ENCODE assay signal across 9 cellular contexts in genomic region chr9:131645078-131645776, GRCh38.
A peak's percentile ranks its signal among the peaks of the same experiment; 100 is the strongest.
DNase-seq lines count a peak whose midpoint lies in the region; ATAC-seq and TF ChIP-seq lines count a peak whose summit lies in the region.
"Had no signal": no experiment of that assay in that cellular context is flagged by ENCODE, and none has a peak within 500 bp of the region (broad histone marks: within the 10 kb centered on the region; RNA-seq: fewer than 3 reads in every experiment).

No MANE protein-coding gene starts in this region.

- WGBS in transverse colon (ENCODE audit: low coverage in 1 of 2), 2 donors: 62 to 74% methylated on average over 4 to 13 of the region's 13 CpGs
- WGBS in body of pancreas, 2 donors: 86 to 87% methylated on average over 12 to 13 of the region's 13 CpGs
- 77 to 83% (median 82%) methylated on average over 11 to 13 of the region's 13 CpGs for WGBS in spleen, 5 donors

- H3K27me3 ChIP-seq in effector memory CD4-positive, alpha-beta T cell (replicated peaks; ENCODE audit: control insufficient read depth, insufficient read depth, low read length, poor library complexity, severe bottlenecking): no peaks in the 10 kb centered on the region
- H3K27me3 ChIP-seq in transverse colon: no peaks in the 10 kb centered on the region
- no peaks in the 10 kb centered on the region for H3K27me3 ChIP-seq in neural progenitor cell
- no peaks in the 10 kb centered on the region for H3K27me3 ChIP-seq in body of pancreas
- no peaks in the 10 kb centered on the region for H3K27me3 ChIP-seq in spleen (replicated peaks in 1 of 7)

- in situ Hi-C loops in transverse colon (cut with MboI; ENCODE audit: low pct_ligation_motif_present in 1 of 4, low pct_unique_long_range_greater_than_20kb in 1 of 4, low sequenced_read_pairs in 3 of 4): no loop called here

- H3K9ac ChIP-seq in neural progenitor cell: no peak overlapping the region

- intact Hi-C loops in transverse colon (cut with DNase I; ENCODE audit: low total_unique reads) (loop anchor here (5.0 kb wide), 1 partner anchor 92 kb away; no protein-coding TSS in a partner anchor), body of pancreas (cut with DNase I) (no loop called here), spleen (cut with DNase I; ENCODE audit: low total_unique reads) (no loop called here)

- TF ChIP-seq POLR2A in transverse colon (IDR thresholded peaks at IDR 0.05): no peak
- no peak for TF ChIP-seq POLR2A in body of pancreas (IDR thresholded peaks at IDR 0.05)
- no peak for TF ChIP-seq POLR2A in spleen (IDR thresholded peaks at IDR 0.05)

- H3K4me3 Mint-ChIP-seq in neural progenitor cell: no peak overlapping the region

- H3K79me2 ChIP-seq in neural progenitor cell (ENCODE audit: low read depth): no peaks in the 10 kb centered on the region

- no peaks in the 10 kb centered on the region for H3K9me3 ChIP-seq in effector memory CD4-positive, alpha-beta T cell (ENCODE audit: control insufficient read depth, low read length)
- H3K9me3 ChIP-seq in transverse colon: no peaks in the 10 kb centered on the region
- H3K9me3 ChIP-seq in neural progenitor cell (ENCODE audit: low read depth): no peaks in the 10 kb centered on the region
- no peaks in the 10 kb centered on the region for H3K9me3 ChIP-seq in body of pancreas
- no peaks in the 10 kb centered on the region for H3K9me3 ChIP-seq in spleen

- H3F3A ChIP-seq in neural progenitor cell (ENCODE audit: low read depth): peaks cover 16% of the 10 kb centered on the region

- peaks cover 7% of the 10 kb centered on the region for H3K36me3 Mint-ChIP-seq in neural progenitor cell

- peaks cover 13% of the 10 kb centered on the region for H3K4me1 Mint-ChIP-seq in neural progenitor cell

- H2AFZ ChIP-seq in neural progenitor cell (replicated peaks): no peak overlapping the region

- H3K27ac ChIP-seq in effector memory CD4-positive, alpha-beta T cell (ENCODE audit: insufficient read depth, low read length, poor library complexity, severe bottlenecking): peak overlapping the region; percentile 13
- H3K27ac ChIP-seq in transverse colon (peak overlapping the region in 3 of 4 donors; percentile 19 to 42 (median 42)), neural progenitor cell (no peak overlapping the region), body of pancreas (no peak overlapping the region), spleen (peak overlapping the region in 4 of 8 donors; percentile 26 to 52 (median 30))

- peaks cover 39% of the 10 kb centered on the region for H3K36me3 ChIP-seq in effector memory CD4-positive, alpha-beta T cell (ENCODE audit: control insufficient read depth, insufficient read depth, low read length)
- no peaks in the 10 kb centered on the region for H3K36me3 ChIP-seq in transverse colon
- no peaks in the 10 kb centered on the region for H3K36me3 ChIP-seq in neural progenitor cell
- H3K36me3 ChIP-seq in body of pancreas (replicated peaks in 1 of 2; ENCODE audit: insufficient read depth in 1 of 2, low read depth in 2 of 2): peaks cover 0 to 2% of the 10 kb centered on the region in 2 donors
- H3K36me3 ChIP-seq in spleen: peaks cover 0 to 95% (median 40%) of the 10 kb centered on the region in 6 donors

- H3K27me3 Mint-ChIP-seq in neural progenitor cell (ENCODE audit: insufficient read depth, low read depth): no peaks in the 10 kb centered on the region

- H3K9me3 Mint-ChIP-seq in neural progenitor cell: no peaks in the 10 kb centered on the region

- H3K4me2 ChIP-seq in neural progenitor cell: no peak overlapping the region

- TF ChIP-seq EP300 in transverse colon (IDR thresholded peaks at IDR 0.05; ENCODE audit: low read depth): no peak

- no peak overlapping the region for H3K27ac Mint-ChIP-seq in neural progenitor cell

- H3K4me3 ChIP-seq in effector memory CD4-positive, alpha-beta T cell (ENCODE audit: insufficient read depth, low read depth, low read length, poor library complexity, severe bottlenecking): no peak overlapping the region
- H3K4me3 ChIP-seq in transverse colon: no peak overlapping the region
- no peak overlapping the region for H3K4me3 ChIP-seq in neural progenitor cell
- no peak overlapping the region for H3K4me3 ChIP-seq in body of pancreas
- no peak overlapping the region for H3K4me3 ChIP-seq in spleen

- TF ChIP-seq CTCF in transverse colon (IDR thresholded peaks at IDR 0.05): no peak
- TF ChIP-seq CTCF in neural progenitor cell (IDR thresholded peaks at IDR 0.05): no peak
- TF ChIP-seq CTCF in body of pancreas (IDR thresholded peaks at IDR 0.05): no peak
- no peak for TF ChIP-seq CTCF in spleen (IDR thresholded peaks at IDR 0.05 in 8 of 11, conservative IDR thresholded peaks at IDR 0.05 in 3 of 11)

- peaks cover 5% of the 10 kb centered on the region for H3K4me1 ChIP-seq in effector memory CD4-positive, alpha-beta T cell (ENCODE audit: control insufficient read depth, insufficient read depth, low read length, poor library complexity, severe bottlenecking)
- H3K4me1 ChIP-seq in transverse colon (peaks cover 15 to 40% (median 32%) of the 10 kb centered on the region in 4 donors), neural progenitor cell (peaks cover 31% of the 10 kb centered on the region), body of pancreas (no peaks in the 10 kb centered on the region), spleen (peaks cover 0 to 60% (median 18%) of the 10 kb centered on the region in 6 donors)

- H4K20me1 ChIP-seq in neural progenitor cell (ENCODE audit: low read depth): peaks cover 10% of the 10 kb centered on the region

- no peak for ATAC-seq in body of pancreas

- DNase-seq in activated naive CD4-positive, alpha-beta T cell treated with Interleukin-2 at 50 U/mL for 16 hours: peak; percentile 15
- no peak for DNase-seq in activated naive CD4-positive, alpha-beta T cell treated with anti-CD3 and anti-CD28 coated beads, Interleukin-2, amount 50 U/mL, for 16 hours
- DNase-seq in NCI-H146 treated with DMSO at 0.1 percent for 48 hours (lab: John Stamatoyannopoulos, UW; ENCODE audit: unreplicated experiment) (peak; percentile 59), transverse colon (no peak), neural progenitor cell (ENCODE audit: low spot score) (no peak), body of pancreas (no peak), spleen (no peak)
- no peak for DNase-seq in effector memory CD4-positive, alpha-beta T cell
- DNase-seq: caudate nucleus had no signal

Comparison
In these comparisons a context has a peak if more than half of its experiments do, and no peak if none do; other contexts are left out.
1. DNase-seq: peak in activated naive CD4-positive, alpha-beta T cell treated with Interleukin-2 at 50 U/mL for 16 hours (single experiment) and NCI-H146 treated with DMSO at 0.1 percent for 48 hours (single experiment); none in activated naive CD4-positive, alpha-beta T cell treated with anti-CD3 and anti-CD28 coated beads, Interleukin-2, amount 50 U/mL, for 16 hours (single experiment), effector memory CD4-positive, alpha-beta T cell (0 of 3), transverse colon (single experiment), neural progenitor cell (single experiment), body of pancreas (0 of 4) and spleen (single experiment).
2. H3K27ac ChIP-seq: peak in effector memory CD4-positive, alpha-beta T cell (single experiment) and transverse colon (3 of 4); none in neural progenitor cell (single experiment) and body of pancreas (0 of 4).